ENCODE assay signal across 10 cellular contexts in the genomic region with DNA sequence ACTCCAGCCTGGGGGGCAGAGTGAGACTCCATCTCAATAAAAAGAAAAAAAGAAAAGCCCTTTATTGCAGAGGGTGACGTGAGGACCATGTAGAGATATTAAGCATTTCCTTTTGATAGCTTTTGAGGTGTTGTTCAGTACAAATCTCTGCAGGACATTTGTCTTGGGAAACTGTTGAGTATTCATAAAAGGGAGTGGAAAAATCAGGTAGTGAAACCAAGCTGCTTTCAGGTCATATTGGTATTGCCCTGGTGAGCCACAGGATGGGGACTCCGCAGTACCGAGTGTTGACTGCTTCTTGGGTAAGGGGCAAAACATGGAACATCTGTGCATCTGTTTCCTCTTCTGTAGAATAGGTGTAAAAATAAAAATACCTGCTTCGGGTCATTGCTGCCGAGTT. TPM values are rescaled to one million over a fixed set of nuclear protein-coding genes. Genes with fewer than 3 reads are reported as not detected.
DNase-seq lines count a peak whose midpoint lies in the region; ATAC-seq and TF ChIP-seq lines count a peak whose summit lies in the region.
"Had no signal": no experiment of that assay in that cellular context is flagged by ENCODE, and none has a peak within 500 bp of the region (broad histone marks: within the 10 kb centered on the region; RNA-seq: fewer than 3 reads in every experiment).

No MANE protein-coding gene starts in this region.

- no peak overlapping the region for H3K14ac ChIP-seq in H9 (ENCODE audit: insufficient read depth, low read length)

- H2BK5ac ChIP-seq in H9 (ENCODE audit: insufficient read length, low read length): no peak overlapping the region

- ATAC-seq in GM18499 (IDR thresholded peaks at IDR 0.05; ENCODE audit: insufficient read depth, unreplicated experiment): peak; percentile 47
- peak; percentile 51 for ATAC-seq in GM21423 (IDR thresholded peaks at IDR 0.05; ENCODE audit: unreplicated experiment)
- ATAC-seq in HG03280 (IDR thresholded peaks at IDR 0.05; ENCODE audit: unreplicated experiment): peak; percentile 46
- ATAC-seq in gastroesophageal sphincter: no peak

- no peak overlapping the region for H3K56ac ChIP-seq in H9 (ENCODE audit: insufficient read length, low read depth, low read length)

- WGBS in gastroesophageal sphincter (ENCODE audit: low coverage in 1 of 2), 2 donors: 76 to 86% methylated on average over 5 of the region's 5 CpGs
- WGBS in H9 (ENCODE audit: extremely low coverage, insufficient read length, low lambda C conversion rate): no CpG with 5 or more reads among the region's 5 CpGs

- no peaks in the 10 kb centered on the region for H3K9me3 Mint-ChIP-seq in H9

- H3K18ac ChIP-seq in H9 (ENCODE audit: insufficient read length, low read depth, low read length): no peak overlapping the region

- no peak overlapping the region for H3K4me2 ChIP-seq in H9 (ENCODE audit: insufficient read depth, insufficient read length, low read length)

- no peak overlapping the region for H2BK120ac ChIP-seq in H9 (ENCODE audit: low read depth, low read length, poor library complexity, severe bottlenecking)

- H2AFZ ChIP-seq in H9 (ENCODE audit: low read length): no peak overlapping the region

- no peak overlapping the region for H3K4ac ChIP-seq in H9 (ENCODE audit: low read depth, low read length)

- no peaks in the 10 kb centered on the region; the same call in 1 of the 2 replicates for H3K27me3 Mint-ChIP-seq in H9 (ENCODE audit: low read depth)
- H3K27me3 Mint-ChIP-seq: activated naive CD8-positive, alpha-beta T cell had no signal

- no peaks in the 10 kb centered on the region for H3K36me3 Mint-ChIP-seq in H9 (ENCODE audit: insufficient read depth in 1 of 3, low read depth in 3 of 3)

- no peaks in the 10 kb centered on the region for H3K79me2 ChIP-seq in H9 (ENCODE audit: insufficient read depth, low read length)

- peaks cover 0 to 14% of the 10 kb centered on the region in 2 experiments; a peak in 2 of 4 replicates for H3K4me1 Mint-ChIP-seq in H9

- H3K9me3 ChIP-seq in gastroesophageal sphincter: no peaks in the 10 kb centered on the region
- no peaks in the 10 kb centered on the region for H3K9me3 ChIP-seq in H9 (ENCODE audit: control insufficient read depth, low read depth, low read length)

- no peak for TF ChIP-seq POLR2A in gastroesophageal sphincter (IDR thresholded peaks at IDR 0.05)

- peak overlapping the region in 3 of 4 donors; percentile 83 to 87 (median 86) for H3K27ac ChIP-seq in gastroesophageal sphincter
- H3K27ac ChIP-seq in H9 (ENCODE audit: insufficient read length, low read depth, low read length): no peak overlapping the region
- H3K27ac ChIP-seq: SK-N-MC had no signal

- H2AK5ac ChIP-seq in H9 (ENCODE audit: insufficient read length, low read length): no peak overlapping the region

- peaks cover 0 to 31% of the 10 kb centered on the region in 2 donors for H3K36me3 ChIP-seq in gastroesophageal sphincter

- no peak for TF ChIP-seq EP300 in gastroesophageal sphincter (IDR thresholded peaks at IDR 0.05)

- H4K91ac ChIP-seq in H9 (ENCODE audit: insufficient read length, low read depth, low read length): no peak overlapping the region

- H3K4me1 ChIP-seq in gastroesophageal sphincter (peaks cover 16 to 68% (median 16%) of the 10 kb centered on the region in 3 donors), H9 (ENCODE audit: insufficient read depth, low read length) (no peaks in the 10 kb centered on the region)

- H3K9ac ChIP-seq in H9 (ENCODE audit: extremely low read depth, insufficient read length, low read length): no peak overlapping the region

- no peak overlapping the region for H4K5ac ChIP-seq in H9 (ENCODE audit: insufficient read length, low read depth, low read length)

- no peak overlapping the region for H2BK20ac ChIP-seq in H9 (ENCODE audit: low read depth, low read length, poor library complexity, severe bottlenecking)

- no peak overlapping the region for H2BK12ac ChIP-seq in H9 (ENCODE audit: insufficient read length, low read depth, low read length)

- H3K27me3 ChIP-seq in gastroesophageal sphincter (no peaks in the 10 kb centered on the region), H9 (ENCODE audit: insufficient read depth, low read length) (no peaks in the 10 kb centered on the region)

- DNase-seq in activated effector memory CD4-positive, alpha-beta T cell treated with anti-CD3 and anti-CD28 coated beads, Interleukin-2, amount 50 U/mL, for 16 hours: no peak
- no peak for DNase-seq in H9
- DNase-seq in activated CD8-positive, alpha-beta memory T cell treated with anti-CD3 and anti-CD28 coated beads for 24 hours: no peak
- DNase-seq in stimulated activated CD4-positive, alpha-beta T cell treated with anti-CD3 and anti-CD28 coated beads, Interleukin-4, amount 100 ng/mL, for 1 hour: no peak

- H3K23ac ChIP-seq in H9 (ENCODE audit: insufficient read length, low read depth, low read length): no peak overlapping the region

- no peak overlapping the region for H3T11ph ChIP-seq in H9 (ENCODE audit: low read length)

- no peak overlapping the region for H3K4me3 Mint-ChIP-seq in H9
- H3K4me3 Mint-ChIP-seq: activated naive CD8-positive, alpha-beta T cell had no signal

- TF ChIP-seq CTCF in gastroesophageal sphincter (IDR thresholded peaks at IDR 0.05) (no peak), H9 (conservative IDR thresholded peaks at IDR 0.05) (no peak)

- no peaks in the 10 kb centered on the region for H3K23me2 ChIP-seq in H9 (ENCODE audit: insufficient read length, low read depth, low read length, poor library complexity, severe bottlenecking)

- no peak overlapping the region for H3K4me3 ChIP-seq in gastroesophageal sphincter
- H3K4me3 ChIP-seq: SK-N-MC had no signal

- H3K27ac Mint-ChIP-seq in H9: no peak overlapping the region; a peak in 1 of 7 replicates
- H3K27ac Mint-ChIP-seq: activated naive CD8-positive, alpha-beta T cell had no signal

- H3K79me1 ChIP-seq in H9 (ENCODE audit: insufficient read depth, low read depth, low read length, poor library complexity, severe bottlenecking): no peaks in the 10 kb centered on the region

- H4K8ac ChIP-seq in H9 (replicated peaks; ENCODE audit: insufficient read length, low read depth, low read length): no peak overlapping the region

- H4K20me1 ChIP-seq in H9 (ENCODE audit: control insufficient read depth, insufficient read depth, insufficient read length): no peaks in the 10 kb centered on the region

- no peak overlapping the region for H2BK15ac ChIP-seq in H9 (ENCODE audit: low read depth, low read length)

RNA-seq across cellular contexts. Expression of a gene that starts 9.9 kb away (rescaled TPM):
- 100 to 1,000 TPM; 184 to 305 (median 218) TPM for total RNA-seq in gastroesophageal sphincter
- 1.8 and 4.2 TPM in 2 replicates for total RNA-seq in H9 (2021)

RNA-seq across cellular contexts. Expression of a gene that starts 36.0 kb away (rescaled TPM):
- total RNA-seq in gastroesophageal sphincter: 10 to 100 TPM; 39.6 to 51.3 (median 47.0) TPM
- 9.5 and 10.6 TPM in 2 replicates for total RNA-seq in H9 (2021)

Comparison
In these comparisons a context has a peak if more than half of its experiments do, and no peak if none do; other contexts are left out.
1. RNA of a gene that starts 9.9 kb away (total RNA-seq): 184 to 305 TPM in gastroesophageal sphincter; 1.8 to 4.2 TPM in H9; every median in the first group is over 10 times any median in the second.